In the genomic region with DNA sequence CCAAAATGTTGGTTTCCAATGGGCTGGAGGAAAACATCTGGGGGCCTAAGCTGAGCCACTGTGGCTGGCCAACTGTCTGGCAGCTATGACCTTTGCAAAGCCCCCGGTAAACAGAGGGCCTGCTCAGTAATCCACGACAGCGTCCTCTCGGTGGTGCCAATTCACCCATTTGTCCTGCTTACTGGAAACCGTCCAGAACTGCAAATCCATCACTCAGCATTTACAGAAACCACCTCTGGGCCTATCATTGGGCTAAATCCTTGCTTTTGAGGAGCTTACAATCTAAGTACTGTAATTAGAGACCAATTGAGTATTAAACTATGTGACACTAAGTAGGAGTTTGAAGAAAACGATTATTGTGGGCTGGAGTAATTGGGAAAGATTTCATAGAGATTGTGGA, we compare ENCODE assay signal across 16 cellular contexts.
"Had no signal": no experiment of that assay in that cellular context is flagged by ENCODE, and none has a peak within 500 bp of the region (broad histone marks: within the 10 kb centered on the region; RNA-seq: fewer than 3 reads in every experiment).

No MANE protein-coding gene starts in this region.

- H3K27ac ChIP-seq: RWPE1 had no signal

- DNase-seq: KBM-7; MV-4-11; NCI-H1048; NCI-H1436; NCI-H187; NCI-H2029 treated with DMSO at 0.1 percent for 48 hours; NCI-H226; NCI-H446; NCI-H510A; NCI-H69; NCI-H774; NK-92 treated with Interleukin-12 subunit alpha and Interleukin-12 subunit beta, amount 100 ng/mL, for 24 hours; PC-3; SHP77; T-helper 2 cell had no signal
